1 cellular context compared by ENCODE assay signal in the genomic region with DNA sequence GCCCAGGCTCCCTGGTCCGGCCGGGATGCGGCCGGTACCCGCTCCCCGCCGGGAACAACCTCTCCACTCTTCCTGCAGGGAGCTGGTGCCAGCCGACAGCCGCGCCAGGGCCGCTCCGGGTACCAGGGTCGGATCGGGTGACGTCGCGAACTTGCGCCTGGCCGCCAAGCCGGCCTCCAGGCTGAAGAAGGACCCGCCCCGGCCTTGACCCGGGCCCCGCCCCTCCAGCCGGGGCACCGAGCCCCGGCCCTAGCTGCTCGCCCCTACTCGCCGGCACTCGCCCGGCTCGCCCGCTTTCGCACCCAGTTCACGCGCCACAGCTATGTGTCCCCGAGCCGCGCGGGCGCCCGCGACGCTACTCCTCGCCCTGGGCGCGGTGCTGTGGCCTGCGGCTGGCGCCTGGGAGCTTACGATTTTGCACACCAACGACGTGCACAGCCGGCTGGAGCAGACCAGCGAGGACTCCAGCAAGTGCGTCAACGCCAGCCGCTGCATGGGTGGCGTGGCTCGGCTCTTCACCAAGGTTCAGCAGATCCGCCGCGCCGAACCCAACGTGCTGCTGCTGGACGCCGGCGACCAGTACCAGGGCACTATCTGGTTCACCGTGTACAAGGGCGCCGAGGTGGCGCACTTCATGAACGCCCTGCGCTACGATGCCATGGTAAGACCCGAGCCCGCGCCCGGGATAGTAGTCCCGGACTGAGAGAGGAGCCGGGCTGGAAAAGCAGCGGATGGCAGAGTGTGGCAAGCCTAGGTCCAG.
A peak's percentile ranks its signal among the peaks of the same experiment; 100 is the strongest.
TF ChIP-seq lines count a peak whose summit lies in the region.

Gene NT5E, plus strand, starts transcription at position 266 of the 760 bp plus-strand sequence. Its CDS starts 57 bp downstream, at position 323.

TF ChIP-seq in WTC11, 78 proteins besides CTCF, POLR2A, EP300 and RAD21 (continued from another document):
- peak; percentile 82 for TF ChIP-seq HMGXB4 (CRISPR knock-in tag; IDR thresholded peaks at IDR 0.05)
- no peak for TF ChIP-seq NR1H2 (CRISPR knock-in tag; IDR thresholded peaks at IDR 0.05)
- peak; percentile 22; the same call in 1 of the 2 replicates for TF ChIP-seq TP53 (CRISPR knock-in tag; IDR thresholded peaks at IDR 0.05)
- peak; percentile 59 for TF ChIP-seq ESRRA (CRISPR knock-in tag; IDR thresholded peaks at IDR 0.05; ENCODE audit: borderline replicate concordance)
- TF ChIP-seq NR3C1 (CRISPR knock-in tag; conservative IDR thresholded peaks at IDR 0.05; ENCODE audit: low read depth) = 0 out of 2 replicates have a peak, but pooled peaks have one; percentile 18
- peak; percentile 20; the same call in 1 of the 2 replicates for TF ChIP-seq GABPB1 (CRISPR knock-in tag; IDR thresholded peaks at IDR 0.05)
- TF ChIP-seq NFATC4 (CRISPR knock-in tag; IDR thresholded peaks at IDR 0.05) = no peak
- TF ChIP-seq TEAD1 (CRISPR knock-in tag; IDR thresholded peaks at IDR 0.05) = 0 out of 2 replicates have a peak, but pooled peaks have one; percentile 28
- no peak for TF ChIP-seq PRRX2 (CRISPR knock-in tag; IDR thresholded peaks at IDR 0.05)
- no peak for TF ChIP-seq ZBTB21 (CRISPR knock-in tag; IDR thresholded peaks at IDR 0.05; ENCODE audit: borderline replicate concordance)
- TF ChIP-seq CREM (CRISPR knock-in tag; IDR thresholded peaks at IDR 0.05) = peak; percentile 67
- peak; percentile 61 for TF ChIP-seq MAX (CRISPR knock-in tag; IDR thresholded peaks at IDR 0.05)
- TF ChIP-seq FOXP1 (CRISPR knock-in tag; IDR thresholded peaks at IDR 0.05; ENCODE audit: borderline replicate concordance) = peak; percentile 83; the same call in 1 of the 2 replicates
- TF ChIP-seq EMX1 (CRISPR knock-in tag; IDR thresholded peaks at IDR 0.05) = no peak
- peak; percentile 9; the same call in 1 of the 2 replicates for TF ChIP-seq PREB (CRISPR knock-in tag; IDR thresholded peaks at IDR 0.05; ENCODE audit: borderline replicate concordance)
- TF ChIP-seq KAT7 (CRISPR knock-in tag; IDR thresholded peaks at IDR 0.05; ENCODE audit: borderline replicate concordance) = 0 out of 2 replicates have a peak, but pooled peaks have one; percentile 76
- no peak for TF ChIP-seq CDX4 (CRISPR knock-in tag; IDR thresholded peaks at IDR 0.05; ENCODE audit: borderline replicate concordance)
- no peak for TF ChIP-seq ZNF416 (CRISPR knock-in tag; IDR thresholded peaks at IDR 0.05)
- TF ChIP-seq ATF3 (CRISPR knock-in tag; conservative IDR thresholded peaks at IDR 0.05) = no peak
- no peak for TF ChIP-seq ZNF396 (CRISPR knock-in tag; IDR thresholded peaks at IDR 0.05; ENCODE audit: borderline replicate concordance)
- TF ChIP-seq, protein P1, sequence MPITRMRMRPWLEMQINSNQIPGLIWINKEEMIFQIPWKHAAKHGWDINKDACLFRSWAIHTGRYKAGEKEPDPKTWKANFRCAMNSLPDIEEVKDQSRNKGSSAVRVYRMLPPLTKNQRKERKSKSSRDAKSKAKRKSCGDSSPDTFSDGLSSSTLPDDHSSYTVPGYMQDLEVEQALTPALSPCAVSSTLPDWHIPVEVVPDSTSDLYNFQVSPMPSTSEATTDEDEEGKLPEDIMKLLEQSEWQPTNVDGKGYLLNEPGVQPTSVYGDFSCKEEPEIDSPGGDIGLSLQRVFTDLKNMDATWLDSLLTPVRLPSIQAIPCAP (CRISPR knock-in tag; IDR thresholded peaks at IDR 0.05) = peak; percentile 58; the same call in 1 of the 2 replicates
